In genomic region chr22:17772963-17773605, GRCh38 we compare ENCODE assay signal across 8 cellular contexts. TPM values are rescaled to one million over a fixed set of nuclear protein-coding genes. Genes with fewer than 3 reads are reported as not detected.
DNase-seq lines count a peak whose midpoint lies in the region; ATAC-seq lines count a peak whose summit lies in the region.

No MANE protein-coding gene starts in this region.

- peaks cover 37 to 84% (median 79%) of the 10 kb centered on the region in 4 donors for H3K4me1 Mint-ChIP-seq in naive thymus-derived CD8-positive, alpha-beta T cell

- H3K4me1 ChIP-seq in NT2/D1 (ENCODE audit: insufficient read depth, insufficient read length): peaks cover 8% of the 10 kb centered on the region
- peaks cover 59% of the 10 kb centered on the region for H3K4me1 ChIP-seq in effector memory CD4-positive, alpha-beta T cell (ENCODE audit: control insufficient read depth, insufficient read depth, low read length, poor library complexity, severe bottlenecking)

- H3K36me3 ChIP-seq in NT2/D1 (ENCODE audit: insufficient read depth, insufficient read length, low read length): peaks cover 5% of the 10 kb centered on the region
- no peaks in the 10 kb centered on the region for H3K36me3 ChIP-seq in effector memory CD4-positive, alpha-beta T cell (ENCODE audit: control insufficient read depth, insufficient read depth, low read length)

- peak overlapping the region; percentile 83 to 100 (median 89) for H3K4me3 Mint-ChIP-seq in naive thymus-derived CD8-positive, alpha-beta T cell

- H3K9me3 Mint-ChIP-seq in naive thymus-derived CD8-positive, alpha-beta T cell: no peaks in the 10 kb centered on the region

- peak overlapping the region; percentile 39 for H3K4me3 ChIP-seq in NT2/D1 (ENCODE audit: insufficient read length, low read depth)
- peak overlapping the region; percentile 68 for H3K4me3 ChIP-seq in effector memory CD4-positive, alpha-beta T cell (ENCODE audit: insufficient read depth, low read depth, low read length, poor library complexity, severe bottlenecking)

- POLR2A ChIA-PET in naive thymus-derived CD8-positive, alpha-beta T cell (lab: Charles Lee): interaction anchor here (0.7 to 1.9 kb wide), 5 partner anchors 7 to 39 kb away, joined by 3 to 6 read pairs (median 4); no protein-coding TSS in a partner anchor

- H3K27me3 ChIP-seq in NT2/D1 (ENCODE audit: insufficient read depth, insufficient read length): peaks cover 4% of the 10 kb centered on the region
- H3K27me3 ChIP-seq in effector memory CD4-positive, alpha-beta T cell (replicated peaks; ENCODE audit: control insufficient read depth, insufficient read depth, low read length, poor library complexity, severe bottlenecking): no peaks in the 10 kb centered on the region

- H3K27ac Mint-ChIP-seq in naive thymus-derived CD8-positive, alpha-beta T cell: peak overlapping the region; percentile 79 to 95 (median 89)

- no peaks in the 10 kb centered on the region for H3K9me3 ChIP-seq in NT2/D1 (ENCODE audit: insufficient read depth, low read length)
- H3K9me3 ChIP-seq in effector memory CD4-positive, alpha-beta T cell (ENCODE audit: control insufficient read depth, low read length): no peaks in the 10 kb centered on the region

- DNase-seq in EH (ENCODE audit: low read depth) (peak; percentile 65), NT2/D1 (ENCODE audit: low read depth, low spot score) (no peak), NCI-H2081 treated with DMSO at 0.1 percent for 48 hours (lab: John Stamatoyannopoulos, UW) (no peak), AG20443 (ENCODE audit: low spot score) (no peak), NK-92 (lab: John Stamatoyannopoulos, UW; ENCODE audit: unreplicated experiment) (no peak)
- DNase-seq in effector memory CD4-positive, alpha-beta T cell: no peak
- no peak for DNase-seq in naive thymus-derived CD8-positive, alpha-beta T cell

- H3K36me3 Mint-ChIP-seq in naive thymus-derived CD8-positive, alpha-beta T cell: peaks cover 0 to 2% (median 0%) of the 10 kb centered on the region in 3 donors

- H3K27me3 Mint-ChIP-seq in naive thymus-derived CD8-positive, alpha-beta T cell: no peaks in the 10 kb centered on the region

- peak overlapping the region; percentile 82 for H3K9ac ChIP-seq in NT2/D1 (ENCODE audit: insufficient read length, low read depth)

- peak overlapping the region; percentile 68 for H3K27ac ChIP-seq in effector memory CD4-positive, alpha-beta T cell (ENCODE audit: insufficient read depth, low read length, poor library complexity, severe bottlenecking)

- no peak for ATAC-seq in naive thymus-derived CD8-positive, alpha-beta T cell
- no peak for ATAC-seq in HG03175 (IDR thresholded peaks at IDR 0.05; ENCODE audit: unreplicated experiment)

RNA-seq across cellular contexts. Expression of gene BID, which starts 1.2 kb away (rescaled TPM):
- 10 to 100 TPM; 22.3 to 23.0 TPM for total RNA-seq in naive thymus-derived CD8-positive, alpha-beta T cell
- 10 to 100 TPM; 67.0 to 84.1 (median 67.7) TPM for polyA plus RNA-seq in naive thymus-derived CD8-positive, alpha-beta T cell
